Comparison of ENCODE assay signal across 11 cellular contexts in the genomic region with DNA sequence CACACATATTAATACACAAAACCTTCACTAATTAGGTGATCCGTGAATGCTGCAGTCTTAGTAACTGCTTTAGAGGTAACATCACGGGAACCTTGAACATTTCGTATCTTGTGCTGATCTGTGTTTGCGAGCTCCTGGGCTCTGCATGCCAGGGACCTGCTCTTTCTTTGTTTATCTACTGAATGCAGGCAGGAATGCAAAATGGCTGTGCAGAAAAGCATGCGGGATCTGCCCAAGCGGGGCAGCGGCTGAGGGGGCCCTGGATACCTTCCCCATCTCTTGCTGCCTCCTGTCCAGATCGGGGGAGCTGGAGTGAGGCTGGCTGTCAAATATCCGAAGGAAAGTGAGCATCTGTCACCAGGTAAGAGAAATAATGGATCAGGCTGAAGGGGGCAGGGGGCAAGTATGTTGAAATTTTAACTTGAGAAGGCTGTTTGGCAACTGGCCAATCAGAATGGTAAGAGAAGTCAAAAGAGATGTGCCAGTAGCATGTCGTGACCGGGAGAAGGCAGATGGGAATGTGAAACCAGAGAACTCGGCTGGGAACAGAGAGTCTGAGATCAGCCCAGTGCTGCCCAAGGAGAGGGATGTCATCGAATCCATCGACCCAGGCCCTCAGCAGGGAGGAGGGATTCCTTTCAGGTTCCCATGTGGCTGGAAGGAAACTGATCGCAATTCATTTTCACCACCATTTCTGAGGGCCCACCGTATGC.
DNase-seq lines count a peak whose midpoint lies in the region; ATAC-seq and TF ChIP-seq lines count a peak whose summit lies in the region.
"Had no signal": no experiment of that assay in that cellular context is flagged by ENCODE, and none has a peak within 500 bp of the region (broad histone marks: within the 10 kb centered on the region; RNA-seq: fewer than 3 reads in every experiment).

No MANE protein-coding gene starts in this region.

- H3K4me1 ChIP-seq in esophagus muscularis mucosa = peaks cover 46 to 63% (median 59%) of the 10 kb centered on the region in 4 donors
- H3K4me1 ChIP-seq in parathyroid adenoma = peaks cover 62% of the 10 kb centered on the region
- no peaks in the 10 kb centered on the region for H3K4me1 ChIP-seq in CD8-positive, alpha-beta T cell (ENCODE audit: insufficient read depth, low read length)

- TF ChIP-seq CTCF in esophagus muscularis mucosa (IDR thresholded peaks at IDR 0.05) = no peak
- TF ChIP-seq CTCF in parathyroid adenoma (IDR thresholded peaks at IDR 0.05) = no peak
- no peak for TF ChIP-seq CTCF in CD8-positive, alpha-beta T cell (IDR thresholded peaks at IDR 0.05)

- H3K9me3 ChIP-seq in esophagus muscularis mucosa = no peaks in the 10 kb centered on the region
- H3K9me3 ChIP-seq in parathyroid adenoma (ENCODE audit: control insufficient read depth, low read length) = no peaks in the 10 kb centered on the region
- H3K9me3 ChIP-seq in CD8-positive, alpha-beta T cell (ENCODE audit: low read length) = no peaks in the 10 kb centered on the region

- H3K4me2 ChIP-seq in parathyroid adenoma (ENCODE audit: low read length) = peak overlapping the region; percentile 42

- H3K27me3 Mint-ChIP-seq in CD8-positive, alpha-beta T cell (ENCODE audit: low read depth) = no peaks in the 10 kb centered on the region

- H3K4me3 Mint-ChIP-seq in CD8-positive, alpha-beta T cell = no peak overlapping the region

- DNase-seq in H7 = peak; percentile 60
- peak; percentile 94 to 98 for DNase-seq in NCI-H446 (lab: John Stamatoyannopoulos, UW)
- DNase-seq in esophagus muscularis mucosa (ENCODE audit: extremely low spot score) = no peak
- no peak for DNase-seq in CD8-positive, alpha-beta T cell
- DNase-seq in NCI-H2081 (lab: John Stamatoyannopoulos, UW) = no peak
- no peak for DNase-seq in activated naive CD4-positive, alpha-beta T cell treated with anti-CD3 and anti-CD28 coated beads, Interleukin-2, amount 50 U/mL, for 16 hours
- DNase-seq: activated effector memory CD4-positive, alpha-beta T cell treated with Interleukin-2 at 50 U/mL for 16 hours; COR-L47; effector CD8-positive, alpha-beta T cell had no signal

- no peaks in the 10 kb centered on the region for H3K36me3 Mint-ChIP-seq in CD8-positive, alpha-beta T cell

- CTCF ChIA-PET in CD8-positive, alpha-beta T cell (lab: Charles Lee) = no interaction called here

- H3K9me3 Mint-ChIP-seq in CD8-positive, alpha-beta T cell = no peaks in the 10 kb centered on the region

- H3K4me1 Mint-ChIP-seq in CD8-positive, alpha-beta T cell (ENCODE audit: low read depth) = no peaks in the 10 kb centered on the region

- no peak for ATAC-seq in CD8-positive, alpha-beta T cell
- ATAC-seq in GM19328 (IDR thresholded peaks at IDR 0.05; ENCODE audit: unreplicated experiment) = no peak

- peak overlapping the region; percentile 68 to 84 (median 80) for H3K27ac ChIP-seq in esophagus muscularis mucosa (replicated peaks in 1 of 4)
- peak overlapping the region; percentile 98 for H3K27ac ChIP-seq in parathyroid adenoma
- H3K27ac ChIP-seq in CD8-positive, alpha-beta T cell (ENCODE audit: low read depth, low read length) = no peak overlapping the region

- TF ChIP-seq EP300 in esophagus muscularis mucosa (IDR thresholded peaks at IDR 0.05) = no peak

- H3K79me2 ChIP-seq in parathyroid adenoma = no peaks in the 10 kb centered on the region

- no peak overlapping the region for H3K9ac ChIP-seq in parathyroid adenoma

- no peak overlapping the region for H3K27ac Mint-ChIP-seq in CD8-positive, alpha-beta T cell

- H3K4me3 ChIP-seq in H7 (ENCODE audit: insufficient read depth, low read depth, low read length) = no peak overlapping the region
- peak overlapping the region in 1 of 4 donors; percentile 6 for H3K4me3 ChIP-seq in esophagus muscularis mucosa
- peak overlapping the region; percentile 27 for H3K4me3 ChIP-seq in parathyroid adenoma (ENCODE audit: low read depth, low read length)
- H3K4me3 ChIP-seq in CD8-positive, alpha-beta T cell (ENCODE audit: low read depth, low read length) = no peak overlapping the region

- H3K36me3 ChIP-seq in H7 (replicated peaks; ENCODE audit: control insufficient read depth, insufficient read depth, low read length) = no peaks in the 10 kb centered on the region
- peaks cover 0 to 7% (median 1%) of the 10 kb centered on the region in 4 donors for H3K36me3 ChIP-seq in esophagus muscularis mucosa
- H3K36me3 ChIP-seq in parathyroid adenoma (ENCODE audit: control insufficient read depth, insufficient read depth, low read length) = no peaks in the 10 kb centered on the region
- H3K36me3 ChIP-seq in CD8-positive, alpha-beta T cell (ENCODE audit: insufficient read depth, low read length) = no peaks in the 10 kb centered on the region

- POLR2A ChIA-PET in CD8-positive, alpha-beta T cell (lab: Charles Lee) = no interaction called here

- H2AFZ ChIP-seq in parathyroid adenoma = peak overlapping the region; percentile 78

- intact Hi-C loops in esophagus muscularis mucosa (cut with DNase I) = no loop called here
- intact Hi-C loops in CD8-positive, alpha-beta T cell (cut with DNase I, micrococcal nuclease) = no loop called here

- 57% methylated on average over 13 of the region's 16 CpGs for WGBS in esophagus muscularis mucosa

- H3K27me3 ChIP-seq in H7 (ENCODE audit: control insufficient read depth, insufficient read depth, low read length) (no peaks in the 10 kb centered on the region), esophagus muscularis mucosa (no peaks in the 10 kb centered on the region), parathyroid adenoma (ENCODE audit: control insufficient read depth, insufficient read depth, low read length) (no peaks in the 10 kb centered on the region)
- no peaks in the 10 kb centered on the region for H3K27me3 ChIP-seq in CD8-positive, alpha-beta T cell (ENCODE audit: insufficient read depth, low read length)

- no peak for TF ChIP-seq POLR2A in esophagus muscularis mucosa (IDR thresholded peaks at IDR 0.05; ENCODE audit: low read depth)

Comparison
In these comparisons a context has a peak if more than half of its experiments do, and no peak if none do; other contexts are left out.
1. DNase-seq: peak in H7 (single experiment) and NCI-H446 (2 of 2); none in esophagus muscularis mucosa (single experiment), CD8-positive, alpha-beta T cell (0 of 7), NCI-H2081 (0 of 2) and activated naive CD4-positive, alpha-beta T cell treated with anti-CD3 and anti-CD28 coated beads, Interleukin-2, amount 50 U/mL, for 16 hours (single experiment).